17 cellular contexts compared by ENCODE assay signal in genomic region chr1:243963566-243963965, GRCh38.
"Had no signal": no experiment of that assay in that cellular context is flagged by ENCODE, and none has a peak within 500 bp of the region (broad histone marks: within the 10 kb centered on the region; RNA-seq: fewer than 3 reads in every experiment).

No MANE protein-coding gene starts in this region.

- ATAC-seq: activated CD8-positive, alpha-beta memory T cell treated with anti-CD3 and anti-CD28 coated beads, Interleukin-2, amount 10 ng/mL, durations not matched to agents 7 days and 5 days; activated naive CD8-positive, alpha-beta T cell treated with anti-CD3 and anti-CD28 coated beads, Interleukin-2, amount 50 U/mL, for 24 hours; left lung; natural killer cell had no signal

- DNase-seq: activated CD4-positive, alpha-beta memory T cell treated with anti-CD3 and anti-CD28 coated beads for 36 hours; activated CD8-positive, alpha-beta memory T cell treated with anti-CD3 and anti-CD28 coated beads, Interleukin-2, amount 10 ng/mL, durations not matched to agents 7 days and 5 days; activated naive CD4-positive, alpha-beta T cell treated with anti-CD3 and anti-CD28 coated beads for 36 hours; activated naive CD8-positive, alpha-beta T cell treated with anti-CD3 and anti-CD28 coated beads, Interleukin-2, amount 50 U/mL, for 24 hours; activated T-cell treated with anti-CD3 and anti-CD28 coated beads, Interleukin-2, amount 50 U/mL, for 1 hour; hippocampal formation; kidney; left lung; natural killer cell; stimulated activated CD4-positive, alpha-beta T cell treated with anti-CD3 and anti-CD28 coated beads, Interleukin-2, amount 100 ng/mL, for 48 hours; stimulated activated naive CD4-positive, alpha-beta T cell treated with Interleukin-2 at 50 U/mL for 16 hours; substantia nigra; T1000 had no signal

- H3K4me3 ChIP-seq: ascending aorta, breast epithelium, left lung, tibial nerve, vagina had no signal
